Comparison of ENCODE assay signal across 1 cellular context in genomic region chr6:52611833-52612232, GRCh38.
A peak's percentile ranks its signal among the peaks of the same experiment; 100 is the strongest.
TF ChIP-seq lines count a peak whose summit lies in the region.

No MANE protein-coding gene starts in this region.

TF ChIP-seq in K562, 482 proteins besides CTCF, POLR2A, EP300 and RAD21:
- TF ChIP-seq, protein P1, sequence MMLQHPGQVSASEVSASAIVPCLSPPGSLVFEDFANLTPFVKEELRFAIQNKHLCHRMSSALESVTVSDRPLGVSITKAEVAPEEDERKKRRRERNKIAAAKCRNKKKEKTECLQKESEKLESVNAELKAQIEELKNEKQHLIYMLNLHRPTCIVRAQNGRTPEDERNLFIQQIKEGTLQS (IDR thresholded peaks at IDR 0.05): 0 out of 2 replicates have a peak, but pooled peaks have one; percentile 18
- TF ChIP-seq, protein P1 (CRISPR knock-in tag; conservative IDR thresholded peaks at IDR 0.05): no peak
- TF ChIP-seq CTBP1 (IDR thresholded peaks at IDR 0.05; ENCODE audit: borderline replicate concordance) (0 out of 2 replicates have a peak, but pooled peaks have one; percentile 24), CREM (IDR thresholded peaks at IDR 0.05; ENCODE audit: low read depth) (peak; percentile 65; the same call in 1 of the 2 replicates), ZBTB5 (IDR thresholded peaks at IDR 0.05) (no peak), ZNF589 (CRISPR knock-in tag; IDR thresholded peaks at IDR 0.05; ENCODE audit: low read depth) (peak; percentile 83), ESRRA (IDR thresholded peaks at IDR 0.05; ENCODE audit: borderline replicate concordance, low read depth) (0 out of 2 replicates have a peak, but pooled peaks have one; percentile 24), SPI1 (IDR thresholded peaks at IDR 0.05; ENCODE audit: borderline replicate concordance, low read depth, low read length) (peak; percentile 84; the same call in 1 of the 2 replicates), JUND (IDR thresholded peaks at IDR 0.05; ENCODE audit: borderline replicate concordance, low read depth, low read length) (peak; percentile 28; the same call in 1 of the 2 replicates), JUND (tag; IDR thresholded peaks at IDR 0.05; ENCODE audit: borderline replicate concordance, low read depth, low read length) (peak; percentile 48; the same call in 1 of the 3 replicates), NR2C2 (CRISPR knock-in tag; IDR thresholded peaks at IDR 0.05) (peak; percentile 84), NR2C2 (tag; IDR thresholded peaks at IDR 0.05) (peak; percentile 90), YBX1 (IDR thresholded peaks at IDR 0.05) (no peak), ZNF592 (IDR thresholded peaks at IDR 0.05) (0 out of 2 replicates have a peak, but pooled peaks have one; percentile 27), ZBTB8A (IDR thresholded peaks at IDR 0.05; ENCODE audit: partially characterized antibody) (no peak), L3MBTL2 (IDR thresholded peaks at IDR 0.05) (peak; percentile 71), RFX5 (IDR thresholded peaks at IDR 0.05; ENCODE audit: low read depth, low read length) (no peak), NR2C1 (IDR thresholded peaks at IDR 0.05) (peak; percentile 88), NR2C1 (tag; IDR thresholded peaks at IDR 0.05) (peak; percentile 94), TARDBP (IDR thresholded peaks at IDR 0.05) (no peak), GTF2F1 (IDR thresholded peaks at IDR 0.05; ENCODE audit: low read depth, low read length) (no peak), SREBF2 (CRISPR knock-in tag; IDR thresholded peaks at IDR 0.05) (no peak), ZBTB7A (IDR thresholded peaks at IDR 0.05; ENCODE audit: borderline replicate concordance, control insufficient read depth, low read depth, low read length) (no peak), ZKSCAN8 (CRISPR knock-in tag; IDR thresholded peaks at IDR 0.05) (0 out of 2 replicates have a peak, but pooled peaks have one; percentile 61), ATF7 (IDR thresholded peaks at IDR 0.05) (peak; percentile 38; the same call in 1 of the 2 replicates), ZNF75A (CRISPR knock-in tag; IDR thresholded peaks at IDR 0.05) (no peak), JUN (IDR thresholded peaks at IDR 0.05; ENCODE audit: borderline replicate concordance, low read depth, low read length) (no peak), JUN (CRISPR knock-in tag; IDR thresholded peaks at IDR 0.05; ENCODE audit: borderline replicate concordance) (no peak), PREB (CRISPR knock-in tag; IDR thresholded peaks at IDR 0.05) (no peak)
- TF ChIP-seq, protein P2, sequence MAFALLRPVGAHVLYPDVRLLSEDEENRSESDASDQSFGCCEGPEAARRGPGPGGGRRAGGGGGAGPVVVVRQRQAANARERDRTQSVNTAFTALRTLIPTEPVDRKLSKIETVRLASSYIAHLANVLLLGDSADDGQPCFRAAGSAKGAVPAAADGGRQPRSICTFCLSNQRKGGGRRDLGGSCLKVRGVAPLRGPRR (CRISPR knock-in tag; IDR thresholded peaks at IDR 0.05): no peak
- TF ChIP-seq, protein P3, sequence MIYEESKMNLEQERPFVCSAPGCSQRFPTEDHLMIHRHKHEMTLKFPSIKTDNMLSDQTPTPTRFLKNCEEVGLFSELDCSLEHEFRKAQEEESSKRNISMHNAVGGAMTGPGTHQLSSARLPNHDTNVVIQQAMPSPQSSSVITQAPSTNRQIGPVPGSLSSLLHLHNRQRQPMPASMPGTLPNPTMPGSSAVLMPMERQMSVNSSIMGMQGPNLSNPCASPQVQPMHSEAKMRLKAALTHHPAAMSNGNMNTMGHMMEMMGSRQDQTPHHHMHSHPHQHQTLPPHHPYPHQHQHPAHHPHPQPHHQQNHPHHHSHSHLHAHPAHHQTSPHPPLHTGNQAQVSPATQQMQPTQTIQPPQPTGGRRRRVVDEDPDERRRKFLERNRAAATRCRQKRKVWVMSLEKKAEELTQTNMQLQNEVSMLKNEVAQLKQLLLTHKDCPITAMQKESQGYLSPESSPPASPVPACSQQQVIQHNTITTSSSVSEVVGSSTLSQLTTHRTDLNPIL (CRISPR knock-in tag; IDR thresholded peaks at IDR 0.05): no peak
- TF ChIP-seq, protein P4, sequence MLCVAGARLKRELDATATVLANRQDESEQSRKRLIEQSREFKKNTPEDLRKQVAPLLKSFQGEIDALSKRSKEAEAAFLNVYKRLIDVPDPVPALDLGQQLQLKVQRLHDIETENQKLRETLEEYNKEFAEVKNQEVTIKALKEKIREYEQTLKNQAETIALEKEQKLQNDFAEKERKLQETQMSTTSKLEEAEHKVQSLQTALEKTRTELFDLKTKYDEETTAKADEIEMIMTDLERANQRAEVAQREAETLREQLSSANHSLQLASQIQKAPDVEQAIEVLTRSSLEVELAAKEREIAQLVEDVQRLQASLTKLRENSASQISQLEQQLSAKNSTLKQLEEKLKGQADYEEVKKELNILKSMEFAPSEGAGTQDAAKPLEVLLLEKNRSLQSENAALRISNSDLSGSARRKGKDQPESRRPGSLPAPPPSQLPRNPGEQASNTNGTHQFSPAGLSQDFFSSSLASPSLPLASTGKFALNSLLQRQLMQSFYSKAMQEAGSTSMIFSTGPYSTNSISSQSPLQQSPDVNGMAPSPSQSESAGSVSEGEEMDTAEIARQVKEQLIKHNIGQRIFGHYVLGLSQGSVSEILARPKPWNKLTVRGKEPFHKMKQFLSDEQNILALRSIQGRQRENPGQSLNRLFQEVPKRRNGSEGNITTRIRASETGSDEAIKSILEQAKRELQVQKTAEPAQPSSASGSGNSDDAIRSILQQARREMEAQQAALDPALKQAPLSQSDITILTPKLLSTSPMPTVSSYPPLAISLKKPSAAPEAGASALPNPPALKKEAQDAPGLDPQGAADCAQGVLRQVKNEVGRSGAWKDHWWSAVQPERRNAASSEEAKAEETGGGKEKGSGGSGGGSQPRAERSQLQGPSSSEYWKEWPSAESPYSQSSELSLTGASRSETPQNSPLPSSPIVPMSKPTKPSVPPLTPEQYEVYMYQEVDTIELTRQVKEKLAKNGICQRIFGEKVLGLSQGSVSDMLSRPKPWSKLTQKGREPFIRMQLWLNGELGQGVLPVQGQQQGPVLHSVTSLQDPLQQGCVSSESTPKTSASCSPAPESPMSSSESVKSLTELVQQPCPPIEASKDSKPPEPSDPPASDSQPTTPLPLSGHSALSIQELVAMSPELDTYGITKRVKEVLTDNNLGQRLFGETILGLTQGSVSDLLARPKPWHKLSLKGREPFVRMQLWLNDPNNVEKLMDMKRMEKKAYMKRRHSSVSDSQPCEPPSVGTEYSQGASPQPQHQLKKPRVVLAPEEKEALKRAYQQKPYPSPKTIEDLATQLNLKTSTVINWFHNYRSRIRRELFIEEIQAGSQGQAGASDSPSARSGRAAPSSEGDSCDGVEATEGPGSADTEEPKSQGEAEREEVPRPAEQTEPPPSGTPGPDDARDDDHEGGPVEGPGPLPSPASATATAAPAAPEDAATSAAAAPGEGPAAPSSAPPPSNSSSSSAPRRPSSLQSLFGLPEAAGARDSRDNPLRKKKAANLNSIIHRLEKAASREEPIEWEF (CRISPR knock-in tag; IDR thresholded peaks at IDR 0.05): no peak
- TF ChIP-seq, protein P5, sequence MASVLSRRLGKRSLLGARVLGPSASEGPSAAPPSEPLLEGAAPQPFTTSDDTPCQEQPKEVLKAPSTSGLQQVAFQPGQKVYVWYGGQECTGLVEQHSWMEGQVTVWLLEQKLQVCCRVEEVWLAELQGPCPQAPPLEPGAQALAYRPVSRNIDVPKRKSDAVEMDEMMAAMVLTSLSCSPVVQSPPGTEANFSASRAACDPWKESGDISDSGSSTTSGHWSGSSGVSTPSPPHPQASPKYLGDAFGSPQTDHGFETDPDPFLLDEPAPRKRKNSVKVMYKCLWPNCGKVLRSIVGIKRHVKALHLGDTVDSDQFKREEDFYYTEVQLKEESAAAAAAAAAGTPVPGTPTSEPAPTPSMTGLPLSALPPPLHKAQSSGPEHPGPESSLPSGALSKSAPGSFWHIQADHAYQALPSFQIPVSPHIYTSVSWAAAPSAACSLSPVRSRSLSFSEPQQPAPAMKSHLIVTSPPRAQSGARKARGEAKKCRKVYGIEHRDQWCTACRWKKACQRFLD (CRISPR knock-in tag; IDR thresholded peaks at IDR 0.05): 0 out of 2 replicates have a peak, but pooled peaks have one; percentile 4
- TF ChIP-seq, protein P6, sequence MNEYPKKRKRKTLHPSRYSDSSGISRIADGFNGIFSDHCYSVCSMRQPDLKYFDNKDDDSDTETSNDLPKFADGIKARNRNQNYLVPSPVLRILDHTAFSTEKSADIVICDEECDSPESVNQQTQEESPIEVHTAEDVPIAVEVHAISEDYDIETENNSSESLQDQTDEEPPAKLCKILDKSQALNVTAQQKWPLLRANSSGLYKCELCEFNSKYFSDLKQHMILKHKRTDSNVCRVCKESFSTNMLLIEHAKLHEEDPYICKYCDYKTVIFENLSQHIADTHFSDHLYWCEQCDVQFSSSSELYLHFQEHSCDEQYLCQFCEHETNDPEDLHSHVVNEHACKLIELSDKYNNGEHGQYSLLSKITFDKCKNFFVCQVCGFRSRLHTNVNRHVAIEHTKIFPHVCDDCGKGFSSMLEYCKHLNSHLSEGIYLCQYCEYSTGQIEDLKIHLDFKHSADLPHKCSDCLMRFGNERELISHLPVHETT (CRISPR knock-in tag; conservative IDR thresholded peaks at IDR 0.05 in 1 of 2, IDR thresholded peaks at IDR 0.05 in 1 of 2): 0 out of 4 replicates have a peak, but pooled peaks of 1 of the 2 experiments have one; percentile 16
